Comparison of ENCODE assay signal across 11 cellular contexts in the genomic region with DNA sequence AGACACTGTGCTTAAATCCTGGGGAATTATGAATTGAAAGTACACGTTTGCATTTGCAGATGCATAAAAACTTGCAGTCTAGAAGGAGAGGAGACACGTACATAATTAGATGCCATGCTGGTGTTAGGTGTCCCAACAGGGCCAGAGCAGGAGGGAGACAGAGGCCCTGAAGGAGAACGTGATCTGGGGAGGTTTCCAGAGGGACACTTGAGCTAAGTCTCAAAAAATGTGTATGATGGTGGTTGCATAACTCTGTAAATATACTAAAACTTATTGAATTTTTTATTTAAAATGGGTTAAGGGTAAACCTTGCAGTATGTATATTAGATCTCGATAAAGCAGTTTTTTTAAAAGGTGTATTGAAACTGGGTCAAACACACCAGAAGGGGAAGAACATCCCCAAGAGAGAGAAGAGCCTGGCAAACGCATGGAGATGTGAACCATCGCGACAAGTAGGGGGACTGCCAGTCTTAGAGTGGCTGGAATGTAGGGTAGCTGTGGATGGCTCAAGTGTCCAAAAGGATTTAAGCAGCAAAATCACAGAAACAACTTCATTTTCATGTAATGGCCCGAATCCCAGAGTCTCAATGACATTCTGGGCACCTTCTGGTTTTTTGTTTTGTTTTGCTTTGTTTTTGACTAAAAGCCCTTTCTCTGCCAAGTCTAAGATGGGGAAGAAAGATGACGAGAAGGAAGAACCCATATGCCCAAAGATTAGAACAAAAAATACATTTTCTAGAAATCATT. TPM values are rescaled to one million over a fixed set of nuclear protein-coding genes. Genes with fewer than 3 reads are reported as not detected.
DNase-seq lines count a peak whose midpoint lies in the region; ATAC-seq and TF ChIP-seq lines count a peak whose summit lies in the region.
"Had no signal": no experiment of that assay in that cellular context is flagged by ENCODE, and none has a peak within 500 bp of the region (broad histone marks: within the 10 kb centered on the region; RNA-seq: fewer than 3 reads in every experiment).

No MANE protein-coding gene starts in this region.

- peak in 1 of 2 experiments; percentile 59 for DNase-seq in PC-9
- DNase-seq in coronary artery (ENCODE audit: low spot score), result no peak
- DNase-seq in upper lobe of right lung, result no peak
- no peak for DNase-seq in activated naive CD4-positive, alpha-beta T cell treated with anti-CD3 and anti-CD28 coated beads, Interleukin-2, amount 50 U/mL, for 72 hours (ENCODE audit: low spot score in 2 of 2)
- DNase-seq in glomerular visceral epithelial cell (ENCODE audit: extremely low spot score), result no peak
- DNase-seq: activated B cell treated with CpG ODN at 0.5 μM for 24 hours, mesendoderm, MM.1S, NCI-H226 had no signal

- H3K27ac ChIP-seq in PC-9, result peak overlapping the region; percentile 96
- H3K27ac ChIP-seq in coronary artery, result peak overlapping the region; percentile 84 to 93
- H3K27ac ChIP-seq in upper lobe of right lung, result peak overlapping the region; percentile 72

- H3K9me2 ChIP-seq in PC-9 (ENCODE audit: insufficient read depth), result no peaks in the 10 kb centered on the region

- peak overlapping the region; percentile 77 for H3K4me2 ChIP-seq in PC-9

- peaks cover 7% of the 10 kb centered on the region for H3K36me3 Mint-ChIP-seq in nephron (ENCODE audit: low read depth)
- H3K36me3 Mint-ChIP-seq in activated naive CD4-positive, alpha-beta T cell treated with anti-CD3 and anti-CD28 coated beads, Interleukin-2, amount 50 U/mL, for 72 hours, result peaks cover 5% of the 10 kb centered on the region in 2 donors

- H3K9me3 Mint-ChIP-seq in nephron, result no peaks in the 10 kb centered on the region
- no peaks in the 10 kb centered on the region for H3K9me3 Mint-ChIP-seq in activated naive CD4-positive, alpha-beta T cell treated with anti-CD3 and anti-CD28 coated beads, Interleukin-2, amount 50 U/mL, for 72 hours
- H3K9me3 Mint-ChIP-seq: activated B cell treated with CpG ODN at 0.5 μM for 24 hours had no signal

- peak overlapping the region; percentile 19; the same call in 1 of the 2 replicates for H3K4me3 ChIP-seq in PC-9
- no peak overlapping the region for H3K4me3 ChIP-seq in coronary artery
- no peak overlapping the region for H3K4me3 ChIP-seq in upper lobe of right lung

- POLR2A ChIA-PET in PC-9 (lab: Charles Lee; ENCODE audit: unreplicated experiment), result interaction anchor here (1.2 kb wide), 1 partner anchor 16 kb away, joined by 5 read pairs; a partner anchor contains a TSS

- peaks cover 74% of the 10 kb centered on the region for H3K4me1 Mint-ChIP-seq in nephron

- peaks cover 42% of the 10 kb centered on the region for H3F3A ChIP-seq in PC-9 (ENCODE audit: insufficient read depth, low read depth)

- H3K9me3 ChIP-seq in PC-9 (ENCODE audit: insufficient read depth, low read depth) (no peaks in the 10 kb centered on the region), upper lobe of right lung (no peaks in the 10 kb centered on the region)

- no peak for TF ChIP-seq CTCF in PC-9 (conservative IDR thresholded peaks at IDR 0.05)
- TF ChIP-seq CTCF in coronary artery (IDR thresholded peaks at IDR 0.05), result no peak
- TF ChIP-seq CTCF in nephron (IDR thresholded peaks at IDR 0.05; ENCODE audit: unreplicated experiment in 3 of 3), result no peak
- TF ChIP-seq CTCF in upper lobe of right lung (IDR thresholded peaks at IDR 0.05), result no peak

- H4K20me1 ChIP-seq in PC-9 (ENCODE audit: insufficient read depth), result no peaks in the 10 kb centered on the region

- ATAC-seq in upper lobe of right lung (no peak), GM21825 (IDR thresholded peaks at IDR 0.05; ENCODE audit: unreplicated experiment) (no peak)
- no peak for ATAC-seq in activated naive CD4-positive, alpha-beta T cell treated with anti-CD3 and anti-CD28 coated beads, Interleukin-2, amount 50 U/mL, for 72 hours

- 0 out of 2 replicates have a peak, but pooled peaks cover 3% of the 10 kb centered on the region for H3K36me3 ChIP-seq in PC-9 (ENCODE audit: low read depth)
- no peaks in the 10 kb centered on the region for H3K36me3 ChIP-seq in upper lobe of right lung

- TSS peak; percentile 48 for BruUV-seq in PC-9 (replicated peaks; lab: Mats Ljungman, UMichigan)

- no peak overlapping the region for H2AFZ ChIP-seq in PC-9

- peak overlapping the region; percentile 10 to 13 (median 11) for H3K27ac Mint-ChIP-seq in nephron
- no peak overlapping the region for H3K27ac Mint-ChIP-seq in activated naive CD4-positive, alpha-beta T cell treated with anti-CD3 and anti-CD28 coated beads, Interleukin-2, amount 50 U/mL, for 72 hours
- H3K27ac Mint-ChIP-seq: activated B cell treated with CpG ODN at 0.5 μM for 24 hours had no signal

- H3K27me3 ChIP-seq in PC-9 (ENCODE audit: insufficient read depth, low read depth) (no peaks in the 10 kb centered on the region), upper lobe of right lung (no peaks in the 10 kb centered on the region)

- H3K4me3 Mint-ChIP-seq in nephron, result no peak overlapping the region
- H3K4me3 Mint-ChIP-seq: activated B cell treated with CpG ODN at 0.5 μM for 24 hours had no signal

- intact Hi-C loops in PC-9 (cut with micrococcal nuclease; ENCODE audit: unreplicated experiment), result loop anchor here (5.0 kb wide), 1 partner anchor 108 kb away; a partner anchor contains a TSS
- intact Hi-C loops in upper lobe of right lung (cut with DNase I), result no loop called here

- H3K79me2 ChIP-seq in PC-9 (ENCODE audit: low read depth), result peaks cover 48% of the 10 kb centered on the region

- CTCF ChIA-PET in PC-9 (lab: Charles Lee), result no interaction called here

- no peaks in the 10 kb centered on the region for H3K27me3 Mint-ChIP-seq in nephron (ENCODE audit: low read depth)
- H3K27me3 Mint-ChIP-seq: activated B cell treated with CpG ODN at 0.5 μM for 24 hours had no signal

- H3K4me1 ChIP-seq in PC-9 (replicated peaks; ENCODE audit: insufficient read depth) (peaks cover 77% of the 10 kb centered on the region), upper lobe of right lung (peaks cover 59% of the 10 kb centered on the region)

RNA-seq across cellular contexts. Expression of a gene that starts 15.3 kb away (rescaled TPM):
- total RNA-seq in PC-9 (2021) (28.0 and 37.6 TPM in 2 replicates), upper lobe of right lung (32.1 TPM)
- 10 to 100 TPM; 32.5 to 38.0 TPM for total RNA-seq in activated naive CD4-positive, alpha-beta T cell treated with anti-CD3 and anti-CD28 coated beads, Interleukin-2, amount 50 U/mL, for 72 hours

Comparison
In these comparisons a context has a peak if more than half of its experiments do, and no peak if none do; other contexts are left out.
1. H3K27ac Mint-ChIP-seq: peak in nephron (3 of 3); none in activated naive CD4-positive, alpha-beta T cell treated with anti-CD3 and anti-CD28 coated beads, Interleukin-2, amount 50 U/mL, for 72 hours (0 of 2).
2. Peak in every context shown above with its lines, with median percentiles within 50 percentile points of each other: H3K27ac ChIP-seq.